In the genomic region with DNA sequence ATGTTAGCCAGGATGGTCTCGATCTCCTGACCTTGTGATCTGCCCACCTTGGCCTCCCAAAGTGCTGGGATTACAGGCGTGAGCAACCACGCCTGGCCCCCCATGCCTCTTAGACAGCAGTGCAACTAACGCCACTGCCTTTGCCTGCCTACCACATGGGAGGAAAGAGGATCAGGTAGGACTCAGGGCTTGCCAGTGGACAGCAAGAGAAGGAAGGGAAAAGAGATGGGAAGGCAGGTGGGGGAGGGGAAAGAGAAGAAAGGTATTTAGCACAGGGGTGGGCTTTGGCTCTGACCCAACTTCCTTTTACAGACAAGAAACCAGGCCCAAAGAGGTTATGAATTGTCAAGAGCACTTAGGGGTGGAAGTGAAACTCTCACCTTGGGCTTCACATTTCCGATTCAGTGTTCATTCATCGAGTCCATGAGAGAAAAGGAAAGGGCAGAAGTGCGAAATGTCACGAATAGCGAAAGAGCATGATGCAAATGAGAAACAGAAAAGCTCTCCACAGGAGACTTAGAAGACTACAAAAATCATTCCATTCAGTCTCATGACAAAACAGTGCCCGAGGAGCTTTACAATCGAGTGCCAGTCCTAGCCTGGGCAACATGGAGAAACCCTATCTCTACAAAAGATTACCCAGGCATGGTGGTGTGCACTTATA, we compare ENCODE assay signal across 9 cellular contexts. TPM values are rescaled to one million over a fixed set of nuclear protein-coding genes. Genes with fewer than 3 reads are reported as not detected.
DNase-seq lines count a peak whose midpoint lies in the region; ATAC-seq and TF ChIP-seq lines count a peak whose summit lies in the region.
"Had no signal": no experiment of that assay in that cellular context is flagged by ENCODE, and none has a peak within 500 bp of the region (broad histone marks: within the 10 kb centered on the region; RNA-seq: fewer than 3 reads in every experiment).

No MANE protein-coding gene starts in this region.

- H3K27me3 Mint-ChIP-seq in effector memory CD8-positive, alpha-beta T cell, result no peaks in the 10 kb centered on the region

- H4K20me1 ChIP-seq in KMS-11 (ENCODE audit: insufficient read depth), result no peaks in the 10 kb centered on the region

- H3K4me3 ChIP-seq in KMS-11 (IDR thresholded peaks at IDR 0.05; ENCODE audit: insufficient read depth, low read depth, low read length), result no peak overlapping the region
- H3K4me3 ChIP-seq: cardiac muscle cell had no signal

- peak in 2 of 3 experiments; percentile 23 to 50 for DNase-seq in effector memory CD8-positive, alpha-beta T cell
- DNase-seq in AG08395 (ENCODE audit: low spot score), result no peak
- DNase-seq in NCI-H2171 treated with DMSO at 0.1 percent for 48 hours (lab: John Stamatoyannopoulos, UW), result no peak
- no peak for DNase-seq in NCI-H2107 treated with DMSO at 0.1 percent for 48 hours (lab: John Stamatoyannopoulos, UW; ENCODE audit: unreplicated experiment)
- no peak for DNase-seq in HT-29 (ENCODE audit: low spot score)

- no peak overlapping the region for H3K27ac ChIP-seq in KMS-11
- H3K27ac ChIP-seq: cardiac muscle cell had no signal

- H3K4me3 Mint-ChIP-seq in effector memory CD8-positive, alpha-beta T cell, result peak overlapping the region; percentile 68 to 70

- H3K4me2 ChIP-seq in KMS-11, result peak overlapping the region; percentile 66

- H3K27me3 ChIP-seq in KMS-11 (ENCODE audit: insufficient read depth, low read depth), result no peaks in the 10 kb centered on the region
- H3K27me3 ChIP-seq: cardiac muscle cell had no signal

- H3K36me3 Mint-ChIP-seq in effector memory CD8-positive, alpha-beta T cell (ENCODE audit: insufficient read depth), result peaks cover 6% of the 10 kb centered on the region

- TF ChIP-seq CTCF in KMS-11 (conservative IDR thresholded peaks at IDR 0.05; ENCODE audit: low read depth, low read length), result no peak

- peak; percentile 34 for ATAC-seq in GM18499 (IDR thresholded peaks at IDR 0.05; ENCODE audit: insufficient read depth, unreplicated experiment)
- ATAC-seq in GM21528 (IDR thresholded peaks at IDR 0.05; ENCODE audit: low FRiP score, unreplicated experiment), result peak; percentile 55
- peak; percentile 52 for ATAC-seq in effector memory CD8-positive, alpha-beta T cell (replicated peaks)

- no peaks in the 10 kb centered on the region for H3K79me2 ChIP-seq in KMS-11 (ENCODE audit: insufficient read depth, low read depth)

- no peaks in the 10 kb centered on the region for H3K36me3 ChIP-seq in KMS-11 (ENCODE audit: insufficient read depth)
- H3K36me3 ChIP-seq: cardiac muscle cell had no signal

- peaks cover 36 to 48% of the 10 kb centered on the region in 2 donors for H3K4me1 Mint-ChIP-seq in effector memory CD8-positive, alpha-beta T cell (ENCODE audit: low read depth in 2 of 2)

- peak overlapping the region; percentile 18 to 88 for H3K27ac Mint-ChIP-seq in effector memory CD8-positive, alpha-beta T cell

- H3K9me3 Mint-ChIP-seq in effector memory CD8-positive, alpha-beta T cell, result no peaks in the 10 kb centered on the region

- H2AFZ ChIP-seq in KMS-11 (ENCODE audit: low read depth), result no peak overlapping the region

- peaks cover 28% of the 10 kb centered on the region for H3K4me1 ChIP-seq in KMS-11 (ENCODE audit: low read depth, poor library complexity, severe bottlenecking)

- no peak overlapping the region for H3K9ac ChIP-seq in KMS-11

RNA-seq across cellular contexts. Expression of a gene that starts 36.4 kb away (rescaled TPM):
- 3.0 and 4.0 TPM in 2 replicates for total RNA-seq in HT-29 (2014; rRNA removed; shearing (Covaris generic))

Comparison
In these comparisons a context has a peak if more than half of its experiments do, and no peak if none do; other contexts are left out.
1. DNase-seq: peak in effector memory CD8-positive, alpha-beta T cell (2 of 3); none in AG08395 (single experiment), NCI-H2171 treated with DMSO at 0.1 percent for 48 hours (single experiment), NCI-H2107 treated with DMSO at 0.1 percent for 48 hours (single experiment) and HT-29 (single experiment).
2. Peak in every context shown above with its lines, with median percentiles within 50 percentile points of each other: ATAC-seq.